ENCODE assay signal across 19 cellular contexts in the genomic region with DNA sequence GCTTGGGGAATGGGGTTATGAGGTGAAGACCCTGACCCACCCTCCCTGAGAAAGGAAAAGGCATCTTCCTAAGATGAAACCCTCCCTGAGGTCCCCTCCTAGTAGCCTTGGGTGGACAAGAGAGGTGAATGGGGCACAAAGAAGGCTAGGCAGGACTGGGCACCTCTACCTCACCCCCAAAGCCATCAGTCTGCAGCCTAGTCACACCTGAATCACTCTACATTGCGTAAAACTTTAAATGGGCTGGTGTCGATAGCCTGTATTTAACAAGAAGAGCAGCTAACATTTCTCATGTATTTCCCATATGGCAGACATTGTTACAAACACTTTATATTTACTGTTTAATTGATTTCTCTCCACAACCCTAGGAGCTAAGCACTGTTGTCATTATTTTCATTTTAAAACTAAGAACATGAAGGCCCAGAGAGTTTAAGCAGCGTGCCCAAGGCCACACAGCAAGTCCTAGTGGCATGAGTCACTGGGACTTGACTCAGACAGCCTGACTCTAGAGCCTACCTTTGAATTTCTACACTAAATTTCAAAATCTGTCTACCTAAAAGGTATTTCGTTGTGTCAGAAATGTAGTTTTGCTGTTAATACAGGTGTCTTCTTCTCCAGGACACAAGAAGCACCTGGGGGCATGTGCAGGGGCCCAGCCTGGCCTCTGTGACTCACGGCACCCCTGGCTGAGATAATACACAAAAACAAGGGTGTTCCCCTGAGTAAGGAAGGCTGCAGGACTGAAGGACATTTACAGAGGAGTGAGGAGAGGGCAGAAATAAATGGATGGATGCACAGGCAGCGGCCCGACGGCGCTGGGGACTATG. TPM values are rescaled to one million over a fixed set of nuclear protein-coding genes. Genes with fewer than 3 reads are reported as not detected.
"Had no signal": no experiment of that assay in that cellular context is flagged by ENCODE, and none has a peak within 500 bp of the region (broad histone marks: within the 10 kb centered on the region; RNA-seq: fewer than 3 reads in every experiment).

No MANE protein-coding gene starts in this region.

- H3K9me3 ChIP-seq: colonic mucosa, gastroesophageal sphincter, heart right ventricle, SK-N-SH, tibial artery had no signal

- DNase-seq: activated gamma-delta T cell; activated T-cell treated with anti-CD3 and anti-CD28 coated beads, Interleukin-2, amount 50 U/mL, for 72 hours; amniotic stem cell; central memory CD4-positive, alpha-beta T cell; effector CD4-positive, alpha-beta T cell; heart right ventricle; naive B cell; SK-N-SH; T-helper 9 cell; tibial artery had no signal

- H3K4me2 ChIP-seq: SK-N-SH had no signal

- H3K79me2 ChIP-seq: parathyroid adenoma had no signal

- ATAC-seq: activated CD4-positive, CD25-positive, alpha-beta regulatory T cell treated with anti-CD3 and anti-CD28 coated beads, Interleukin-2, amount 50 U/mL, for 24 hours; activated naive CD4-positive, alpha-beta T cell treated with anti-CD3 and anti-CD28 coated beads, Interleukin-2, amount 50 U/mL, for 72 hours; activated T-cell treated with anti-CD3 and anti-CD28 coated beads, Interleukin-2, amount 50 U/mL, for 72 hours; gastroesophageal sphincter; heart right ventricle; stimulated activated memory B cell treated with anti-CD40 and anti-IgM and Interleukin-4, amounts not matched to agents 10 μg/mL and 1 μg/mL and 100 μg/mL, for 72 hours; T-cell had no signal

- H3K36me3 ChIP-seq: colonic mucosa, gastroesophageal sphincter, heart right ventricle, tibial artery had no signal

- H3K36me3 Mint-ChIP-seq: activated naive CD4-positive, alpha-beta T cell treated with anti-CD3 and anti-CD28 coated beads, Interleukin-2, amount 50 U/mL, for 72 hours; naive B cell; stimulated activated memory B cell treated with anti-CD40 and anti-IgM and Interleukin-4, amounts not matched to agents 10 μg/mL and 1 μg/mL and 100 μg/mL, for 72 hours; T-cell had no signal

- H3K4me1 ChIP-seq: colonic mucosa, gastroesophageal sphincter, heart right ventricle, parathyroid adenoma, tibial artery had no signal

- H3K27ac ChIP-seq: colonic mucosa, gastroesophageal sphincter, heart right ventricle, parathyroid adenoma, tibial artery had no signal

- H3K4me3 ChIP-seq: colonic mucosa, gastroesophageal sphincter, heart right ventricle, lung, tibial artery had no signal

- H3K9me3 Mint-ChIP-seq: activated naive CD4-positive, alpha-beta T cell treated with anti-CD3 and anti-CD28 coated beads, Interleukin-2, amount 50 U/mL, for 72 hours; activated T-cell treated with anti-CD3 and anti-CD28 coated beads, Interleukin-2, amount 50 U/mL, for 72 hours; naive B cell; stimulated activated memory B cell treated with anti-CD40 and anti-IgM and Interleukin-4, amounts not matched to agents 10 μg/mL and 1 μg/mL and 100 μg/mL, for 72 hours; T-cell had no signal

- H3K27ac Mint-ChIP-seq: activated naive CD4-positive, alpha-beta T cell treated with anti-CD3 and anti-CD28 coated beads, Interleukin-2, amount 50 U/mL, for 72 hours; activated T-cell treated with anti-CD3 and anti-CD28 coated beads, Interleukin-2, amount 50 U/mL, for 72 hours; naive B cell; stimulated activated memory B cell treated with anti-CD40 and anti-IgM and Interleukin-4, amounts not matched to agents 10 μg/mL and 1 μg/mL and 100 μg/mL, for 72 hours; T-cell had no signal

- H2AFZ ChIP-seq: parathyroid adenoma had no signal

- H3K9ac ChIP-seq: parathyroid adenoma, SK-N-SH had no signal

- H3K4me3 Mint-ChIP-seq: activated T-cell treated with anti-CD3 and anti-CD28 coated beads, Interleukin-2, amount 50 U/mL, for 72 hours; naive B cell; stimulated activated memory B cell treated with anti-CD40 and anti-IgM and Interleukin-4, amounts not matched to agents 10 μg/mL and 1 μg/mL and 100 μg/mL, for 72 hours; T-cell had no signal

- H3K27me3 ChIP-seq: colonic mucosa had no signal

- H3K4me1 Mint-ChIP-seq: naive B cell; stimulated activated memory B cell treated with anti-CD40 and anti-IgM and Interleukin-4, amounts not matched to agents 10 μg/mL and 1 μg/mL and 100 μg/mL, for 72 hours; T-cell had no signal

RNA-seq across cellular contexts. Expression of a gene that starts 3.4 kb away (rescaled TPM):
- total RNA-seq: activated naive CD4-positive, alpha-beta T cell treated with anti-CD3 and anti-CD28 coated beads, Interleukin-2, amount 50 U/mL, for 72 hours; activated T-cell treated with anti-CD3 and anti-CD28 coated beads, Interleukin-2, amount 50 U/mL, for 72 hours; endothelial cell of umbilical vein had no signal
- polyA plus RNA-seq: endothelial cell of umbilical vein, SK-N-SH had no signal

RNA-seq across cellular contexts. Expression of a gene that starts 55.1 kb away (rescaled TPM):
- total RNA-seq: activated naive CD4-positive, alpha-beta T cell treated with anti-CD3 and anti-CD28 coated beads, Interleukin-2, amount 50 U/mL, for 72 hours; endothelial cell of umbilical vein had no signal
- polyA plus RNA-seq: endothelial cell of umbilical vein, SK-N-SH had no signal

RNA-seq across cellular contexts. Expression of a gene that starts 55.5 kb away (rescaled TPM):
- total RNA-seq: activated naive CD4-positive, alpha-beta T cell treated with anti-CD3 and anti-CD28 coated beads, Interleukin-2, amount 50 U/mL, for 72 hours; activated T-cell treated with anti-CD3 and anti-CD28 coated beads, Interleukin-2, amount 50 U/mL, for 72 hours; endothelial cell of umbilical vein had no signal
- polyA plus RNA-seq: SK-N-SH had no signal
